In genomic region chr10:69573056-69573806, GRCh38 we compare ENCODE assay signal across 8 cellular contexts. TPM values are rescaled to one million over a fixed set of nuclear protein-coding genes. Genes with fewer than 3 reads are reported as not detected.
A peak's percentile ranks its signal among the peaks of the same experiment; 100 is the strongest.
DNase-seq lines count a peak whose midpoint lies in the region; ATAC-seq and TF ChIP-seq lines count a peak whose summit lies in the region.

TSS of gene NEUROG3 (minus strand) at chr10:69573422. CDS start at chr10:69573043, 379 bp downstream.

- DNase-seq in GF-D8 (lab: John Stamatoyannopoulos, UW) (peak; percentile 40), H7 (peak; percentile 89), memory B cell (ENCODE audit: low spot score in 2 of 2) (no peak), NCI-H2081 (lab: John Stamatoyannopoulos, UW) (no peak), foreskin keratinocyte (no peak), HuH-7 (ENCODE audit: low spot score) (no peak)
- DNase-seq in activated CD4-positive, alpha-beta memory T cell treated with anti-CD3 and anti-CD28 coated beads, Interleukin-2, amount 10 ng/mL, durations not matched to agents 7 days and 5 days: peak; percentile 20

- no peaks in the 10 kb centered on the region for H3K4me1 ChIP-seq in foreskin keratinocyte

- CTCF ChIA-PET in activated CD4-positive, alpha-beta memory T cell treated with anti-CD3 and anti-CD28 coated beads, Interleukin-2, amount 10 ng/mL, durations not matched to agents 7 days and 5 days (lab: Charles Lee): interaction anchor here (1.3 kb wide), 1 partner anchor 11 kb away, joined by 3 read pairs; no protein-coding TSS in a partner anchor

- no peak within 1 kb of the TSS for H3K27ac Mint-ChIP-seq in activated CD4-positive, alpha-beta memory T cell treated with anti-CD3 and anti-CD28 coated beads, Interleukin-2, amount 10 ng/mL, durations not matched to agents 7 days and 5 days
- no peak within 1 kb of the TSS for H3K27ac Mint-ChIP-seq in memory B cell

- H3K4me3 ChIP-seq in H7 (ENCODE audit: insufficient read depth, low read depth, low read length): peak within 1 kb of the TSS; percentile 39

- H3K27me3 Mint-ChIP-seq in activated CD4-positive, alpha-beta memory T cell treated with anti-CD3 and anti-CD28 coated beads, Interleukin-2, amount 10 ng/mL, durations not matched to agents 7 days and 5 days: peaks cover 93% of the 10 kb centered on the region
- peaks cover 26% of the 10 kb centered on the region for H3K27me3 Mint-ChIP-seq in memory B cell

- no peak for TF ChIP-seq CTCF in foreskin keratinocyte (conservative IDR thresholded peaks at IDR 0.05)

- H3K9me3 Mint-ChIP-seq in activated CD4-positive, alpha-beta memory T cell treated with anti-CD3 and anti-CD28 coated beads, Interleukin-2, amount 10 ng/mL, durations not matched to agents 7 days and 5 days: no peaks in the 10 kb centered on the region
- no peaks in the 10 kb centered on the region for H3K9me3 Mint-ChIP-seq in memory B cell

- H3K36me3 ChIP-seq in H7 (replicated peaks; ENCODE audit: control insufficient read depth, insufficient read depth, low read length): no peaks in the 10 kb centered on the region

- ATAC-seq in memory B cell (ENCODE audit: low read depth) (peak; percentile 64), GM18519 (IDR thresholded peaks at IDR 0.05; ENCODE audit: low FRiP score, unreplicated experiment) (no peak), foreskin keratinocyte (no peak)

- H3K36me3 Mint-ChIP-seq in activated CD4-positive, alpha-beta memory T cell treated with anti-CD3 and anti-CD28 coated beads, Interleukin-2, amount 10 ng/mL, durations not matched to agents 7 days and 5 days (ENCODE audit: low read depth): no peaks in the 10 kb centered on the region
- H3K36me3 Mint-ChIP-seq in memory B cell: no peaks in the 10 kb centered on the region

- H3K4me3 Mint-ChIP-seq in activated CD4-positive, alpha-beta memory T cell treated with anti-CD3 and anti-CD28 coated beads, Interleukin-2, amount 10 ng/mL, durations not matched to agents 7 days and 5 days: peak within 1 kb of the TSS; percentile 60
- H3K4me3 Mint-ChIP-seq in memory B cell: peak within 1 kb of the TSS; percentile 80

- POLR2A ChIA-PET in activated CD4-positive, alpha-beta memory T cell treated with anti-CD3 and anti-CD28 coated beads, Interleukin-2, amount 10 ng/mL, durations not matched to agents 7 days and 5 days (lab: Charles Lee): no interaction called here

- H3K27ac ChIP-seq in foreskin keratinocyte: no peak within 1 kb of the TSS

- peaks cover 16% of the 10 kb centered on the region for H3K4me1 Mint-ChIP-seq in activated CD4-positive, alpha-beta memory T cell treated with anti-CD3 and anti-CD28 coated beads, Interleukin-2, amount 10 ng/mL, durations not matched to agents 7 days and 5 days
- peaks cover 15% of the 10 kb centered on the region for H3K4me1 Mint-ChIP-seq in memory B cell

- peaks cover 97% of the 10 kb centered on the region for H3K27me3 ChIP-seq in H7 (ENCODE audit: control insufficient read depth, insufficient read depth, low read length)
- peaks cover 99% of the 10 kb centered on the region for H3K27me3 ChIP-seq in foreskin keratinocyte

RNA-seq across cellular contexts. Expression of gene NEUROG3, which starts in this region (rescaled TPM):
- total RNA-seq in H7 (2014; rRNA removed; shearing (Covaris generic)): 0.14 and 1.4 TPM in 2 replicates
- total RNA-seq in activated CD4-positive, alpha-beta memory T cell treated with anti-CD3 and anti-CD28 coated beads, Interleukin-2, amount 10 ng/mL, durations not matched to agents 7 days and 5 days: under 1 TPM in 1 of 2 experiments, not detected in 1; 0.23 TPM
- not detected in 2 replicates for total RNA-seq in foreskin keratinocyte
- polyA plus RNA-seq in foreskin keratinocyte: not detected in 2 replicates

Comparison
In these comparisons a context has a peak if more than half of its experiments do, and no peak if none do; other contexts are left out.
1. Peak in DNase-seq in activated CD4-positive, alpha-beta memory T cell treated with anti-CD3 and anti-CD28 coated beads, Interleukin-2, amount 10 ng/mL, durations not matched to agents 7 days and 5 days; RNA of the gene not detected or under 1 TPM.
2. DNase-seq: peak in GF-D8 (single experiment) and H7 (single experiment); none in memory B cell (0 of 2), NCI-H2081 (0 of 2), foreskin keratinocyte (0 of 2) and HuH-7 (single experiment).